ENCODE assay signal across 23 cellular contexts in the genomic region with DNA sequence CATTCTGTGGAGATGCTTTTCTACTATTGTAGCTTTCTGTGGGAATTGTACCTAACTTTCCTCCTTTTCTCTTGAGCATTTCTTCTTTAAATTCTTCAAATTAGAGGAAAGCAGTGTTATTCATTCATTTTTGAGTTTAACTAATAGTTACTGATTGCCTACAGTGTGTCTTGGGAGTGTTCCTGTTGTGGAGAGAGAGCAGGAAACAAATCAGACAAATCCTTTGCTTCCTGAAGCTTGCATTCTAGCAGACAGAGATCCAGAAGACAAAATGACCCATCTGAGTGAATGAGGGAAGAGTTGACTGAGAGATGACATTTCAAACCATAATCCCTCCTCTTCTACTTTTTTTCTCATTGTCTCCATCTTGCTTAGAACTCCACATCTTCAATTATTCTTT.
"Had no signal": no experiment of that assay in that cellular context is flagged by ENCODE, and none has a peak within 500 bp of the region (broad histone marks: within the 10 kb centered on the region; RNA-seq: fewer than 3 reads in every experiment).

No MANE protein-coding gene starts in this region.

- H3K4me1 Mint-ChIP-seq: activated B cell treated with CpG ODN at 0.5 μM for 24 hours; activated CD4-positive, alpha-beta T cell treated with anti-CD3 and anti-CD28 coated beads for 36 hours; activated naive CD8-positive, alpha-beta T cell treated with anti-CD3 and anti-CD28 coated beads for 36 hours; memory B cell; naive B cell; neural crest cell; T-helper 17 cell had no signal

- H3K36me3 Mint-ChIP-seq: activated naive CD8-positive, alpha-beta T cell treated with anti-CD3 and anti-CD28 coated beads for 36 hours; memory B cell; naive B cell had no signal

- H3K9me3 Mint-ChIP-seq: activated B cell treated with CpG ODN at 0.5 μM for 24 hours; activated naive CD8-positive, alpha-beta T cell treated with anti-CD3 and anti-CD28 coated beads for 36 hours; activated T-cell treated with anti-CD3 and anti-CD28 coated beads, Interleukin-2, amount 50 U/mL, for 4 hours; activated T-helper 2 cell treated with anti-CD3 and anti-CD28 coated beads, Interferon-gamma antibody, Interleukin-2, Interleukin-4, amounts not matched to agents 10 μg/mL and 5 μg/mL and 100 μg/mL, durations not matched to agents 14 hours and 24 hours and 36 hours; memory B cell; naive B cell; stimulated activated naive CD8-positive, alpha-beta T cell treated with anti-CD3 and anti-CD28 coated beads, Interleukin-15, Interleukin-2, amounts not matched to agents 100 ng/mL and 50 ng/mL, for 24 hours had no signal

- H3K4me3 ChIP-seq: mucosa of descending colon, thyroid gland had no signal

- H3K27me3 Mint-ChIP-seq: activated B cell treated with CpG ODN at 0.5 μM for 24 hours; activated CD4-positive, alpha-beta T cell treated with anti-CD3 and anti-CD28 coated beads for 36 hours; stimulated activated naive CD8-positive, alpha-beta T cell treated with anti-CD3 and anti-CD28 coated beads, Interleukin-15, Interleukin-2, amounts not matched to agents 100 ng/mL and 50 ng/mL, for 24 hours had no signal

- H3K36me3 ChIP-seq: thyroid gland had no signal

- H3K27me3 ChIP-seq: thyroid gland had no signal

- ATAC-seq: activated CD4-positive, alpha-beta T cell treated with anti-CD3 and anti-CD28 coated beads for 36 hours; activated T-cell treated with anti-CD3 and anti-CD28 coated beads, Interleukin-2, amount 50 U/mL, for 4 hours; mucosa of descending colon; T-helper 17 cell had no signal

- H3K27ac Mint-ChIP-seq: activated B cell treated with CpG ODN at 0.5 μM for 24 hours; activated CD4-positive, alpha-beta T cell treated with anti-CD3 and anti-CD28 coated beads for 36 hours; activated naive CD8-positive, alpha-beta T cell treated with anti-CD3 and anti-CD28 coated beads for 36 hours; activated T-helper 2 cell treated with anti-CD3 and anti-CD28 coated beads, Interferon-gamma antibody, Interleukin-2, Interleukin-4, amounts not matched to agents 10 μg/mL and 5 μg/mL and 100 μg/mL, durations not matched to agents 14 hours and 24 hours and 36 hours; memory B cell; naive B cell; stimulated activated naive CD8-positive, alpha-beta T cell treated with anti-CD3 and anti-CD28 coated beads, Interleukin-15, Interleukin-2, amounts not matched to agents 100 ng/mL and 50 ng/mL, for 24 hours; T-helper 17 cell had no signal

- H3K9me3 ChIP-seq: mucosa of descending colon, thyroid gland had no signal

- H3K27ac ChIP-seq: thyroid gland had no signal

- DNase-seq: activated B cell treated with CpG ODN at 0.5 μM for 24 hours; activated CD4-positive, alpha-beta T cell treated with anti-CD3 and anti-CD28 coated beads for 36 hours; activated CD4-positive, alpha-beta T cell treated with anti-CD3 and anti-CD28 coated beads, Interleukin-2, amount 50 U/mL, for 4 hours; activated CD8-positive, alpha-beta memory T cell treated with anti-CD3 and anti-CD28 coated beads for 24 hours; activated CD8-positive, alpha-beta memory T cell treated with anti-CD3 and anti-CD28 coated beads, Interleukin-2, amount 50 U/mL, for 48 hours; activated naive CD4-positive, alpha-beta T cell treated with Interleukin-2 at 50 U/mL for 16 hours; activated naive CD8-positive, alpha-beta T cell treated with anti-CD3 and anti-CD28 coated beads for 36 hours; activated T-cell treated with anti-CD3 and anti-CD28 coated beads, Interleukin-2, amount 50 U/mL, for 4 hours; erythroblast; foreskin fibroblast; mucosa of descending colon; naive B cell; occipital lobe; retina; stimulated activated CD4-positive, alpha-beta T cell treated with anti-CD3 and anti-CD28 coated beads, Interleukin-1b, Interleukin-23, amount 100 ng/mL, for 48 hours; substantia nigra; SW 1271; T-helper 17 cell; thyroid gland had no signal

- H3K4me3 Mint-ChIP-seq: activated B cell treated with CpG ODN at 0.5 μM for 24 hours; activated CD4-positive, alpha-beta T cell treated with anti-CD3 and anti-CD28 coated beads for 36 hours; activated naive CD8-positive, alpha-beta T cell treated with anti-CD3 and anti-CD28 coated beads for 36 hours; activated T-cell treated with anti-CD3 and anti-CD28 coated beads, Interleukin-2, amount 50 U/mL, for 4 hours; memory B cell; naive B cell; neural crest cell; stimulated activated naive CD8-positive, alpha-beta T cell treated with anti-CD3 and anti-CD28 coated beads, Interleukin-15, Interleukin-2, amounts not matched to agents 100 ng/mL and 50 ng/mL, for 24 hours; T-helper 17 cell had no signal
